ENCODE assay signal across 19 cellular contexts in genomic region chr9:107541523-107541922, GRCh38. TPM values are rescaled to one million over a fixed set of nuclear protein-coding genes. Genes with fewer than 3 reads are reported as not detected.
DNase-seq lines count a peak whose midpoint lies in the region; ATAC-seq, FAIRE-seq and TF ChIP-seq lines count a peak whose summit lies in the region.
"Had no signal": no experiment of that assay in that cellular context is flagged by ENCODE, and none has a peak within 500 bp of the region (broad histone marks: within the 10 kb centered on the region; RNA-seq: fewer than 3 reads in every experiment).

No MANE protein-coding gene starts in this region.

- BruUV-seq in Calu3 (replicated peaks; lab: Mats Ljungman, UMichigan): no TSS peak

- no peaks in the 10 kb centered on the region for H3K9me3 Mint-ChIP-seq in activated CD4-positive, alpha-beta T cell treated with anti-CD3 and anti-CD28 coated beads, Interleukin-2, amount 10 ng/mL, durations not matched to agents 7 days and 5 days
- no peaks in the 10 kb centered on the region for H3K9me3 Mint-ChIP-seq in Calu3 (ENCODE audit: low read depth, unreplicated experiment)

- no peak overlapping the region for H3K4me3 Mint-ChIP-seq in activated CD4-positive, alpha-beta T cell treated with anti-CD3 and anti-CD28 coated beads, Interleukin-2, amount 10 ng/mL, durations not matched to agents 7 days and 5 days
- H3K4me3 Mint-ChIP-seq in Calu3 (ENCODE audit: low read depth, unreplicated experiment): no peak overlapping the region

- peak; percentile 62 for ATAC-seq in GM21367 (IDR thresholded peaks at IDR 0.05; ENCODE audit: unreplicated experiment)
- ATAC-seq in HG02973 (IDR thresholded peaks at IDR 0.05; ENCODE audit: unreplicated experiment): peak; percentile 51
- ATAC-seq in left lung: peak; percentile 76

- FAIRE-seq in GM18507 (lab: Jason Lieb, UNC): peak; percentile 39

- TF ChIP-seq CTCF in left lung (IDR thresholded peaks at IDR 0.05): no peak
- no peak for TF ChIP-seq CTCF in testis (IDR thresholded peaks at IDR 0.05)
- no peak for TF ChIP-seq CTCF in Calu3 (IDR thresholded peaks at IDR 0.05; ENCODE audit: unreplicated experiment)

- H3K36me3 ChIP-seq in left lung: no peaks in the 10 kb centered on the region
- H3K36me3 ChIP-seq in testis (ENCODE audit: low read depth, missing control alignments): no peaks in the 10 kb centered on the region
- H3K36me3 ChIP-seq: ovary had no signal

- 69 to 76% methylated on average over 2 of the region's 2 CpGs for WGBS in testis, 2 donors

- intact Hi-C loops in left lung (cut with DNase I) (no loop called here), testis (cut with DNase I; ENCODE audit: low total_unique reads) (no loop called here), Calu3 (cut with micrococcal nuclease; ENCODE audit: unreplicated experiment) (no loop called here)

- no peaks in the 10 kb centered on the region for H3K4me1 Mint-ChIP-seq in activated CD4-positive, alpha-beta T cell treated with anti-CD3 and anti-CD28 coated beads, Interleukin-2, amount 10 ng/mL, durations not matched to agents 7 days and 5 days
- H3K4me1 Mint-ChIP-seq in Calu3 (ENCODE audit: low read depth, unreplicated experiment): peaks cover 18% of the 10 kb centered on the region

- no peaks in the 10 kb centered on the region for H3K27me3 ChIP-seq in left lung
- H3K27me3 ChIP-seq in testis: no peaks in the 10 kb centered on the region
- H3K27me3 ChIP-seq: ovary had no signal

- no peak overlapping the region for H3K27ac ChIP-seq in left lung
- H3K27ac ChIP-seq in testis: no peak overlapping the region
- H3K27ac ChIP-seq: ovary, SK-N-MC had no signal

- POLR2A ChIA-PET in activated CD4-positive, alpha-beta T cell treated with anti-CD3 and anti-CD28 coated beads, Interleukin-2, amount 10 ng/mL, durations not matched to agents 7 days and 5 days (lab: Charles Lee): no interaction called here

- no peaks in the 10 kb centered on the region for H3K27me3 Mint-ChIP-seq in activated CD4-positive, alpha-beta T cell treated with anti-CD3 and anti-CD28 coated beads, Interleukin-2, amount 10 ng/mL, durations not matched to agents 7 days and 5 days
- no peaks in the 10 kb centered on the region for H3K27me3 Mint-ChIP-seq in Calu3 (ENCODE audit: unreplicated experiment)

- H3K9me3 ChIP-seq in left lung: no peaks in the 10 kb centered on the region
- no peaks in the 10 kb centered on the region for H3K9me3 ChIP-seq in testis
- H3K9me3 ChIP-seq: ovary had no signal

- H3K4me3 ChIP-seq in left lung (no peak overlapping the region), testis (no peak overlapping the region)
- H3K4me3 ChIP-seq: ovary, SK-N-MC had no signal

- DNase-seq in GM18507 (ENCODE audit: extremely low spot score, insufficient read length, low read depth) (no peak), left lung (no peak), testis (no peak), Calu3 (no peak), kidney tubule cell (ENCODE audit: low spot score) (no peak)
- DNase-seq in activated CD4-positive, alpha-beta T cell treated with anti-CD3 and anti-CD28 coated beads, Interleukin-2, amount 10 ng/mL, durations not matched to agents 7 days and 5 days: no peak
- DNase-seq: activated naive CD4-positive, alpha-beta T cell treated with Interleukin-2 at 50 U/mL for 16 hours; aorta; cerebellar nuclear complex; effector CD8-positive, alpha-beta T cell; head of caudate nucleus; NCI-H1105; NCI-H2107; ovary; stimulated activated CD4-positive, alpha-beta T cell treated with anti-CD3 and anti-CD28 coated beads, Interleukin-4, amount 100 ng/mL, for 1 hour; substantia nigra had no signal

- H3K4me1 ChIP-seq in left lung (peaks cover 0 to 5% of the 10 kb centered on the region in 2 donors), testis (no peaks in the 10 kb centered on the region)

- TF ChIP-seq POLR2A in testis (IDR thresholded peaks at IDR 0.05): no peak

- no peak overlapping the region for H3K27ac Mint-ChIP-seq in activated CD4-positive, alpha-beta T cell treated with anti-CD3 and anti-CD28 coated beads, Interleukin-2, amount 10 ng/mL, durations not matched to agents 7 days and 5 days
- H3K27ac Mint-ChIP-seq in Calu3 (ENCODE audit: unreplicated experiment): no peak overlapping the region

- CTCF ChIA-PET in activated CD4-positive, alpha-beta T cell treated with anti-CD3 and anti-CD28 coated beads, Interleukin-2, amount 10 ng/mL, durations not matched to agents 7 days and 5 days (lab: Charles Lee): interaction anchor here (0.7 kb wide), 1 partner anchor 9 kb away, joined by 3 read pairs; no protein-coding TSS in a partner anchor
- CTCF ChIA-PET in Calu3 (lab: Charles Lee): no interaction called here

- H3K36me3 Mint-ChIP-seq in activated CD4-positive, alpha-beta T cell treated with anti-CD3 and anti-CD28 coated beads, Interleukin-2, amount 10 ng/mL, durations not matched to agents 7 days and 5 days (ENCODE audit: low read depth): no peaks in the 10 kb centered on the region
- peaks cover 5% of the 10 kb centered on the region for H3K36me3 Mint-ChIP-seq in Calu3 (ENCODE audit: insufficient read depth, unreplicated experiment)

RNA-seq across cellular contexts. Expression of gene KLF4, which starts 52.0 kb away (rescaled TPM):
- 10 to 100 TPM; 45.9 to 62.2 TPM for total RNA-seq in left lung
- under 1 TPM; 0.25 to 0.42 TPM for total RNA-seq in activated CD4-positive, alpha-beta T cell treated with anti-CD3 and anti-CD28 coated beads, Interleukin-2, amount 10 ng/mL, durations not matched to agents 7 days and 5 days
- 10 to 100 TPM; 61.1 to 84.8 TPM for total RNA-seq in testis
- 64.9 TPM for polyA plus RNA-seq in testis (ENCODE audit: insufficient read depth, low read depth, low replicate concordance)
- 19.9 and 23.0 TPM in 2 replicates for total RNA-seq in Calu3 (2022)

Comparison
In these comparisons a context has a peak if more than half of its experiments do, and no peak if none do; other contexts are left out.
1. RNA of gene KLF4, which starts 52.0 kb away (total RNA-seq): 61.1 to 84.8 TPM in testis, 45.9 to 62.2 TPM in left lung and 19.9 to 23.0 TPM in Calu3; 0.25 to 0.42 TPM in activated CD4-positive, alpha-beta T cell treated with anti-CD3 and anti-CD28 coated beads, Interleukin-2, amount 10 ng/mL, durations not matched to agents 7 days and 5 days; every median in the first group is over 10 times any median in the second.
2. Peak in every context shown above with its lines, with median percentiles within 50 percentile points of each other: ATAC-seq.